In genomic region chr14:60622920-60623263, GRCh38 we compare ENCODE assay signal across 18 cellular contexts. TPM values are rescaled to one million over a fixed set of nuclear protein-coding genes. Genes with fewer than 3 reads are reported as not detected.
DNase-seq lines count a peak whose midpoint lies in the region; ATAC-seq and TF ChIP-seq lines count a peak whose summit lies in the region.
"Had no signal": no experiment of that assay in that cellular context is flagged by ENCODE, and none has a peak within 500 bp of the region (broad histone marks: within the 10 kb centered on the region; RNA-seq: fewer than 3 reads in every experiment).

No MANE protein-coding gene starts in this region.

- no peak for TF ChIP-seq CTCF in MCF 10A (IDR thresholded peaks at IDR 0.05; ENCODE audit: unreplicated experiment)
- TF ChIP-seq CTCF in breast epithelium (IDR thresholded peaks at IDR 0.05) = no peak
- no peak for TF ChIP-seq CTCF in fibroblast of the aortic adventitia (IDR thresholded peaks at IDR 0.05; ENCODE audit: insufficient read depth, low read length)
- TF ChIP-seq CTCF in HFFc6 (IDR thresholded peaks at IDR 0.05) = no peak

- POLR2A ChIA-PET in MCF 10A (lab: Yijun Ruan, JAX) = no interaction called here

- no peaks in the 10 kb centered on the region for H3K27me3 Mint-ChIP-seq in MCF 10A (ENCODE audit: insufficient read depth, unreplicated experiment)
- no peaks in the 10 kb centered on the region; the same call in 1 of the 2 replicates for H3K27me3 Mint-ChIP-seq in HFFc6 (ENCODE audit: insufficient read depth)

- no peaks in the 10 kb centered on the region for H3K36me3 ChIP-seq in breast epithelium
- no peaks in the 10 kb centered on the region for H3K36me3 ChIP-seq in aorta (ENCODE audit: control insufficient read depth in 1 of 2, insufficient read depth in 2 of 2, low read length in 1 of 2)
- H3K36me3 ChIP-seq: esophagus squamous epithelium, pancreas, spleen had no signal

- H3K4me1 ChIP-seq in breast epithelium = no peaks in the 10 kb centered on the region
- H3K4me1 ChIP-seq in aorta (ENCODE audit: control insufficient read depth in 1 of 2, insufficient read depth in 2 of 2, low read length in 2 of 2) = no peaks in the 10 kb centered on the region
- H3K4me1 ChIP-seq: spleen had no signal

- DNase-seq in MCF 10A (ENCODE audit: unreplicated experiment) = peak; percentile 0
- no peak for DNase-seq in breast epithelium (ENCODE audit: low spot score in 2 of 2)
- DNase-seq in RPMI7951 (ENCODE audit: low read depth) = peak; percentile 48
- DNase-seq in fibroblast of the aortic adventitia (ENCODE audit: low read depth) = peak; percentile 96
- no peak for DNase-seq in aorta
- DNase-seq in HFFc6 = no peak
- no peak for DNase-seq in stimulated activated naive CD8-positive, alpha-beta T cell treated with anti-CD3 and anti-CD28 coated beads, Interleukin-15, Interleukin-2, amounts not matched to agents 100 U/mL and 50 U/mL, for 24 hours
- DNase-seq in activated CD4-positive, CD25-positive, alpha-beta regulatory T cell treated with anti-CD3 and anti-CD28 coated beads, Interleukin-2, amount 50 U/mL, for 72 hours = no peak
- DNase-seq: activated effector memory CD4-positive, alpha-beta T cell treated with Interleukin-2 at 50 U/mL for 16 hours; body of pancreas; esophagus squamous epithelium; NCI-H2107; NCI-H82; pancreas; spleen; stimulated activated naive CD4-positive, alpha-beta T cell had no signal

- no peaks in the 10 kb centered on the region for H3K9me3 ChIP-seq in breast epithelium
- no peaks in the 10 kb centered on the region for H3K9me3 ChIP-seq in aorta (ENCODE audit: control insufficient read depth, low read length)
- H3K9me3 ChIP-seq: body of pancreas, esophagus squamous epithelium, pancreas, spleen had no signal

- no peaks in the 10 kb centered on the region for H3K36me3 Mint-ChIP-seq in MCF 10A (ENCODE audit: insufficient read depth, unreplicated experiment)
- H3K36me3 Mint-ChIP-seq in HFFc6 (ENCODE audit: low read depth) = no peaks in the 10 kb centered on the region

- peak; percentile 75 for ATAC-seq in aorta (ENCODE audit: low FRiP score)
- ATAC-seq in stimulated activated naive CD8-positive, alpha-beta T cell treated with anti-CD3 and anti-CD28 coated beads, Interleukin-15, Interleukin-2, amounts not matched to agents 100 U/mL and 50 U/mL, for 24 hours = no peak
- ATAC-seq: body of pancreas had no signal

- TF ChIP-seq POLR2A in breast epithelium (IDR thresholded peaks at IDR 0.05) = no peak

- CTCF ChIA-PET in MCF 10A (lab: Yijun Ruan, JAX) = interaction anchor here (0.6 to 5.1 kb wide), 4 partner anchors 237 to 1265 kb away, joined by 3 to 94 read pairs (median 4); no protein-coding TSS in a partner anchor

- H3K4me3 ChIP-seq in breast epithelium (no peak overlapping the region), fibroblast of the aortic adventitia (ENCODE audit: low read depth, low read length) (no peak overlapping the region), aorta (ENCODE audit: low read length in 2 of 2) (no peak overlapping the region)
- H3K4me3 ChIP-seq: body of pancreas, esophagus squamous epithelium, pancreas, spleen had no signal

- H3K4me3 Mint-ChIP-seq in MCF 10A (ENCODE audit: unreplicated experiment) (no peak overlapping the region), HFFc6 (no peak overlapping the region)
- H3K4me3 Mint-ChIP-seq: T-helper 1 cell treated with Interleukin-12 subunit alpha and Interleukin-12 subunit beta and Interleukin-4 antibody, amounts not matched to agents 30 μg/mL and 1 μg/mL, for 36 hours had no signal

- H3K4me1 Mint-ChIP-seq in MCF 10A (ENCODE audit: insufficient read depth, unreplicated experiment) (no peaks in the 10 kb centered on the region), HFFc6 (ENCODE audit: low read depth) (peaks cover 22% of the 10 kb centered on the region)

- intact Hi-C loops in MCF 10A (cut with micrococcal nuclease) (no loop called here), breast epithelium (cut with DNase I; ENCODE audit: low total_unique reads) (loop anchor here (10.0 kb wide), 2 partner anchors 402 to 632 kb away; no protein-coding TSS in a partner anchor), aorta (cut with DNase I) (no loop called here)

- peak overlapping the region in 1 of 2 donors; percentile 3 for H3K27ac ChIP-seq in breast epithelium
- no peak overlapping the region for H3K27ac ChIP-seq in aorta (ENCODE audit: low read depth in 1 of 2, low read length in 2 of 2)
- H3K27ac ChIP-seq: esophagus squamous epithelium, spleen had no signal

- no TSS peak for BruUV-seq in MCF 10A (replicated peaks; lab: Mats Ljungman, UMichigan)

- H3K27me3 ChIP-seq in breast epithelium = no peaks in the 10 kb centered on the region
- no peaks in the 10 kb centered on the region for H3K27me3 ChIP-seq in aorta (ENCODE audit: control insufficient read depth in 1 of 2, insufficient read depth in 2 of 2, low read length in 1 of 2)
- H3K27me3 ChIP-seq: body of pancreas, pancreas had no signal

- 12 to 13% methylated on average over 2 of the region's 2 CpGs for WGBS in aorta, 2 donors

- H3K9me3 Mint-ChIP-seq in MCF 10A (ENCODE audit: unreplicated experiment) (no peaks in the 10 kb centered on the region), HFFc6 (no peaks in the 10 kb centered on the region)
- H3K9me3 Mint-ChIP-seq: T-helper 1 cell treated with Interleukin-12 subunit alpha and Interleukin-12 subunit beta and Interleukin-4 antibody, amounts not matched to agents 30 μg/mL and 1 μg/mL, for 36 hours had no signal

- H3K27ac Mint-ChIP-seq in MCF 10A (ENCODE audit: low read depth, unreplicated experiment) (no peak overlapping the region), HFFc6 (no peak overlapping the region)
- H3K27ac Mint-ChIP-seq: T-helper 1 cell treated with Interleukin-12 subunit alpha and Interleukin-12 subunit beta and Interleukin-4 antibody, amounts not matched to agents 30 μg/mL and 1 μg/mL, for 36 hours had no signal

RNA-seq across cellular contexts. Expression of gene SIX1, which starts 26.4 kb away (rescaled TPM):
- total RNA-seq in MCF 10A (2022) (0.29 and 0.33 TPM in 2 replicates), breast epithelium (10 to 100 TPM in 1 of 3 donors, 1 to 10 TPM in 2; 2.6 to 14.9 (median 5.0) TPM), fibroblast of the aortic adventitia (ENCODE audit: low replicate concordance) (4.6 and 9.6 TPM in 2 replicates), aorta (10 to 100 TPM in 1 of 2 donors, 1 to 10 TPM in 1; 2.2 to 10.6 TPM)
- 6.7 and 7.7 TPM in 2 replicates for total RNA-seq in RPMI7951 (2014; rRNA removed; shearing (Covaris generic))
- 1 to 10 TPM in 1 of 2 donors, under 1 TPM in 1; 0.10 to 1.5 TPM for polyA plus RNA-seq in aorta
- 1 to 10 TPM; 5.0 to 6.0 (median 5.4) TPM for total RNA-seq in HFFc6 (2021; fragmentation: NEBNext Ultra II Directional; extraction: Animal tissue kit (Norgen Biotek cat#: 25700))
- total RNA-seq: mononuclear cell, spleen had no signal

Comparison
In these comparisons a context has a peak if more than half of its experiments do, and no peak if none do; other contexts are left out.
1. DNase-seq: peak in MCF 10A (single experiment), RPMI7951 (single experiment) and fibroblast of the aortic adventitia (single experiment); none in breast epithelium (0 of 2), aorta (0 of 2), HFFc6 (single experiment), stimulated activated naive CD8-positive, alpha-beta T cell treated with anti-CD3 and anti-CD28 coated beads, Interleukin-15, Interleukin-2, amounts not matched to agents 100 U/mL and 50 U/mL, for 24 hours (single experiment) and activated CD4-positive, CD25-positive, alpha-beta regulatory T cell treated with anti-CD3 and anti-CD28 coated beads, Interleukin-2, amount 50 U/mL, for 72 hours (single experiment).